Comparison of ENCODE assay signal across 8 cellular contexts in genomic region chr17:4939804-4940624, GRCh38. TPM values are rescaled to one million over a fixed set of nuclear protein-coding genes. Genes with fewer than 3 reads are reported as not detected.
DNase-seq lines count a peak whose midpoint lies in the region; ATAC-seq, FAIRE-seq and TF ChIP-seq lines count a peak whose summit lies in the region.

Gene RNF167, plus strand, starts transcription at chr17:4940268. Its CDS starts 642 bp downstream, at chr17:4940910.
Gene SLC25A11, minus strand, starts transcription at chr17:4940046. Its CDS starts 136 bp downstream, at chr17:4939910.

- peak; percentile 59 for ATAC-seq in GM21526 (IDR thresholded peaks at IDR 0.05; ENCODE audit: low FRiP score, unreplicated experiment)

- peaks cover 77% of the 10 kb centered on the region for H3K36me3 ChIP-seq in OCI-LY7 (ENCODE audit: insufficient read depth, low read length)

- H3K9me3 Mint-ChIP-seq in endothelial cell (ENCODE audit: unreplicated experiment) (no peaks in the 10 kb centered on the region), mesothelial cell of epicardium (no peaks in the 10 kb centered on the region)

- H3K36me3 Mint-ChIP-seq in endothelial cell (ENCODE audit: low read depth, unreplicated experiment) (peaks cover 20% of the 10 kb centered on the region), mesothelial cell of epicardium (peaks cover 2% of the 10 kb centered on the region)

- peaks cover 49% of the 10 kb centered on the region for H3K4me1 ChIP-seq in OCI-LY7 (ENCODE audit: insufficient read depth, low read length, poor library complexity, severe bottlenecking)

- H3K27ac ChIP-seq in OCI-LY7 (ENCODE audit: low read depth, low read length, poor library complexity, severe bottlenecking) = peak within 1 kb of the TSS; percentile 90

- TF ChIP-seq CTCF in D721Med (IDR thresholded peaks at IDR 0.05; ENCODE audit: insufficient read depth, missing control alignments) (no peak), OCI-LY7 (conservative IDR thresholded peaks at IDR 0.05; ENCODE audit: low read length) (no peak), endothelial cell (IDR thresholded peaks at IDR 0.05; ENCODE audit: unreplicated experiment) (no peak), mesothelial cell of epicardium (IDR thresholded peaks at IDR 0.05; ENCODE audit: unreplicated experiment) (no peak)

- intact Hi-C loops in OCI-LY7 (cut with micrococcal nuclease; ENCODE audit: unreplicated experiment) = loop anchor here (10.0 kb wide), 1 partner anchor 255 kb away; the partner anchor contains the start of gene ZNF594

- POLR2A ChIA-PET in OCI-LY7 (lab: Charles Lee) = interaction anchor here (0.6 to 2.4 kb wide), 9 partner anchors 11 to 1033 kb away, joined by 3 to 20 read pairs (median 4); partner anchors contain the start of genes ENO3 and SPAG7

- peak within 1 kb of the TSS; percentile 99 for H3K27ac Mint-ChIP-seq in endothelial cell (ENCODE audit: unreplicated experiment)
- H3K27ac Mint-ChIP-seq in mesothelial cell of epicardium = peak within 1 kb of the TSS; percentile 99

- H3K4me1 Mint-ChIP-seq in endothelial cell (ENCODE audit: unreplicated experiment) (peaks cover 27% of the 10 kb centered on the region), mesothelial cell of epicardium (peaks cover 29% of the 10 kb centered on the region)

- H3K4me3 ChIP-seq in OCI-LY7 (ENCODE audit: low read depth, low read length, poor library complexity, severe bottlenecking) = peak within 1 kb of the TSS; percentile 95

- no TSS peak for BruUV-seq in OCI-LY7 (replicated peaks; lab: Mats Ljungman, UMichigan)

- H3K27me3 Mint-ChIP-seq in endothelial cell (ENCODE audit: unreplicated experiment) = peaks cover 19% of the 10 kb centered on the region
- H3K27me3 Mint-ChIP-seq in mesothelial cell of epicardium (ENCODE audit: low read depth) = no peaks in the 10 kb centered on the region

- peaks cover 57% of the 10 kb centered on the region for H3K79me2 ChIP-seq in OCI-LY7 (ENCODE audit: insufficient read depth, low read depth, low read length)

- H3K4me2 ChIP-seq in OCI-LY7 (ENCODE audit: low read length) = peak within 1 kb of the TSS; percentile 97

- H2AFZ ChIP-seq in OCI-LY7 (ENCODE audit: low read length) = peak within 1 kb of the TSS; percentile 53

- peak; percentile 95 for DNase-seq in D721Med (ENCODE audit: insufficient read length, low spot score)
- DNase-seq in HuH-7.5 (ENCODE audit: low spot score) = peak; percentile 91
- DNase-seq in OCI-LY7 (ENCODE audit: low spot score) = peak; percentile 100
- DNase-seq in activated T-cell treated with anti-CD3 and anti-CD28 coated beads for 1 hour (ENCODE audit: low read depth) = peak; percentile 87
- peak; percentile 91 for DNase-seq in endothelial cell (ENCODE audit: low spot score)
- peak; percentile 89 to 92 for DNase-seq in mesothelial cell of epicardium (ENCODE audit: low spot score in 2 of 2, unreplicated experiment in 2 of 2)
- DNase-seq in stimulated activated CD8-positive, alpha-beta memory T cell treated with anti-CD3 and anti-CD28 coated beads, Interleukin-15, amount 100 ng/mL, for 48 hours (ENCODE audit: low read depth in 2 of 2) = peak; percentile 95 to 97

- no peak for FAIRE-seq in D721Med (lab: Jason Lieb, UNC)

- 0 out of 2 replicates have a peak, but pooled peaks cover 1% of the 10 kb centered on the region for H4K20me1 ChIP-seq in OCI-LY7 (ENCODE audit: insufficient read depth, low read length)

- H3K9me3 ChIP-seq in OCI-LY7 (ENCODE audit: low read length) = no peaks in the 10 kb centered on the region

- CTCF ChIA-PET in OCI-LY7 (lab: Charles Lee; ENCODE audit: unreplicated experiment) = no interaction called here

- peak within 1 kb of the TSS; percentile 97 for H3K4me3 Mint-ChIP-seq in endothelial cell (ENCODE audit: unreplicated experiment)
- H3K4me3 Mint-ChIP-seq in mesothelial cell of epicardium = peak within 1 kb of the TSS; percentile 87

- no peaks in the 10 kb centered on the region for H3K9me2 ChIP-seq in OCI-LY7 (ENCODE audit: insufficient read depth, low read length)

RNA-seq across cellular contexts. Expression of gene RNF167, which starts in this region (rescaled TPM):
- 31.4 and 46.5 TPM in 2 replicates for total RNA-seq in OCI-LY7 (2014; rRNA removed; shearing (Covaris generic))
- total RNA-seq in OCI-LY7 (2022) (120 and 124 TPM in 2 replicates), endothelial cell (ENCODE audit: unreplicated experiment) (92.3 TPM), mesothelial cell of epicardium (72.3 to 74.6 TPM (median 73.1 TPM) in 3 replicates)

RNA-seq across cellular contexts. Expression of gene SLC25A11, which starts in this region (rescaled TPM):
- total RNA-seq in OCI-LY7 (2014; rRNA removed; shearing (Covaris generic)) = 59.6 and 80.6 TPM in 2 replicates
- total RNA-seq in OCI-LY7 (2022) (66.8 and 68.2 TPM in 2 replicates), endothelial cell (ENCODE audit: unreplicated experiment) (47.5 TPM), mesothelial cell of epicardium (52.5 to 54.2 TPM (median 53.9 TPM) in 3 replicates)

Comparison
In these comparisons a context has a peak if more than half of its experiments do, and no peak if none do; other contexts are left out.
1. Peak in every context shown above with its lines: DNase-seq, ATAC-seq, H3K4me3 ChIP-seq and H3K27ac ChIP-seq.